Comparison of ENCODE assay signal across 36 cellular contexts in the genomic region with DNA sequence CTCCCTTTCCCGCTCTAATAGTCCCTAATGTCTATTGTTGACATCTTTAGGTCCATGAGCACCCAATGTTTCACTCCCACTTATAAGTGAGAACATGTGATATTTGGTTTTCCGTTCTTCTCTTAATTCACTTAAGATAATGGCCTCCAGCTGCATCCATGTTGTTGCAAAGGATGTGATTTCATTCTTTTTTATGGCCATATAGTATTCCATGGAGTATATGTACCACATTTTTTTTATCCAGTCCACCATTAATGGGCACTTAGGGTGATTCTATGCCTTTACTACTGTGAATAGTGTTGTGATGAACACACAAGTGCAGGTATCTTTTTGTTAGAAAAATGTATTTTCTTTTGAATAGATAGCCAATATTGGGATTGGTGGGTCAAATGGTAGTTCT.
"Had no signal": no experiment of that assay in that cellular context is flagged by ENCODE, and none has a peak within 500 bp of the region (broad histone marks: within the 10 kb centered on the region; RNA-seq: fewer than 3 reads in every experiment).

No MANE protein-coding gene starts in this region.

- H3K36me3 ChIP-seq: MG63 had no signal

- H3K9me3 ChIP-seq: MG63 had no signal

- H3K4me3 ChIP-seq: MG63 had no signal

- DNase-seq: Karpas-422, Kasumi-1, MG63, MM.1S, MV-4-11, NCI-H1048, NCI-H1092, NCI-H1092 treated with DMSO at 0.1 percent for 48 hours, NCI-H1105, NCI-H1105 treated with DMSO at 0.1 percent for 48 hours, NCI-H1417, NCI-H1417 treated with DMSO at 0.1 percent for 48 hours, NCI-H1436, NCI-H1436 treated with DMSO at 0.1 percent for 48 hours, NCI-H146, NCI-H1694, NCI-H1694 treated with DMSO at 0.1 percent for 48 hours, NCI-H187, NCI-H187 treated with DMSO at 0.1 percent for 48 hours, NCI-H1930, NCI-H2029, NCI-H2029 treated with DMSO at 0.1 percent for 48 hours, NCI-H2081, NCI-H2081 treated with DMSO at 0.1 percent for 48 hours, NCI-H2107, NCI-H2171, NCI-H2171 treated with DMSO at 0.1 percent for 48 hours, NCI-H2227 treated with DMSO at 0.1 percent for 48 hours, NCI-H226, NCI-H345, NCI-H446, NCI-H446 treated with DMSO at 0.1 percent for 48 hours, NCI-H510A, NCI-H510A treated with DMSO at 0.1 percent for 48 hours, NCI-H524, NCI-H524 treated with DMSO at 0.1 percent for 48 hours had no signal
